In the genomic region with DNA sequence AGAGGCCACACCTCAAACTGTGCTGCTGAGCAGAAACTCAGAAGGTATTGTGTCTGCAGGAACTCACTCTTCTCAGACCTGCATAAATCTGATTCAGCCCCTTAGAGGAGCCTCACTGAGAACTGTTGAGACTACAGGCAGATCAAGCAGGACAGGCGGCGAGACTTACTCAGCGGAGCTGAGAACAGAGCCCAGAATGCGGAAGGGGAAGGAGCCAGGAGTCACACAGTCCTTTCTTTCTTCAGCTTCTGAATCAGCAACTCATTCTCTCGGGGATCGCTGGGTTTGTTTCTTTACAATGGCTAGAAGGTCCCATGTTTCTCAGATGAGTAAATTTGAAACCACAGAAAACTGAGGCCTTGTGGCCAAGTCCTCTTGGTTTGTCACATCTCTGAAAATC, we compare ENCODE assay signal across 8 cellular contexts. TPM values are rescaled to one million over a fixed set of nuclear protein-coding genes. Genes with fewer than 3 reads are reported as not detected.
DNase-seq lines count a peak whose midpoint lies in the region; ATAC-seq and TF ChIP-seq lines count a peak whose summit lies in the region.

No MANE protein-coding gene starts in this region.

- CTCF ChIA-PET in IMR-90 (lab: Yijun Ruan, JAX) = interaction anchor here (1.0 kb wide), 1 partner anchor 257 kb away, joined by 3 read pairs; no protein-coding TSS in a partner anchor
- CTCF ChIA-PET in MCF 10A (lab: Yijun Ruan, JAX) = interaction anchor here (0.9 to 1.8 kb wide), 3 partner anchors 34 to 384 kb away, joined by 3 to 11 read pairs (median 4); no protein-coding TSS in a partner anchor

- H2BK120ac ChIP-seq in IMR-90 (ENCODE audit: low read depth, low read length) = peak overlapping the region; percentile 91

- peak overlapping the region; percentile 94 for H4K5ac ChIP-seq in IMR-90 (ENCODE audit: low read depth, low read length)

- H3K4me3 ChIP-seq in GM12875 (ENCODE audit: low read depth, low read length) (peak overlapping the region; percentile 6), IMR-90 (ENCODE audit: insufficient read depth, low read depth, low read length) (no peak overlapping the region), lower leg skin (ENCODE audit: low read depth, poor library complexity, severe bottlenecking) (no peak overlapping the region), thyroid gland (replicated peaks in 1 of 3) (no peak overlapping the region)

- H3K9me1 ChIP-seq in IMR-90 (ENCODE audit: insufficient read depth, low read length) = peaks cover 22% of the 10 kb centered on the region

- BruUV-seq in IMR-90 (replicated peaks; lab: Mats Ljungman, UMichigan) (no TSS peak), MCF 10A (replicated peaks; lab: Mats Ljungman, UMichigan) (no TSS peak)

- POLR2A ChIA-PET in IMR-90 (lab: Charles Lee; ENCODE audit: unreplicated experiment) = no interaction called here
- POLR2A ChIA-PET in MCF 10A (lab: Yijun Ruan, JAX) = interaction anchor here (0.9 to 11.1 kb wide), 11 partner anchors 9 to 338 kb away, joined by 3 to 364 read pairs (median 5); a partner anchor contains a TSS

- peak overlapping the region; percentile 76 for H3K27ac ChIP-seq in IMR-90 (ENCODE audit: insufficient read depth, low read length)
- peak overlapping the region; percentile 55 to 82 (median 79) for H3K27ac ChIP-seq in thyroid gland

- H3K9ac ChIP-seq in IMR-90 (ENCODE audit: low read depth, low read length) = peak overlapping the region; percentile 63

- peak overlapping the region; percentile 71 for H3K4me2 ChIP-seq in IMR-90 (ENCODE audit: low read depth, low read length)

- H3K27me3 Mint-ChIP-seq in MCF 10A (ENCODE audit: insufficient read depth, unreplicated experiment) = no peaks in the 10 kb centered on the region

- no peaks in the 10 kb centered on the region for H3K27me3 ChIP-seq in IMR-90 (ENCODE audit: control insufficient read depth, insufficient read depth, low read length)
- no peaks in the 10 kb centered on the region for H3K27me3 ChIP-seq in thyroid gland

- TF ChIP-seq CTCF in GM12875 (IDR thresholded peaks at IDR 0.05; ENCODE audit: borderline replicate concordance, insufficient read depth, low read depth, low read length) (no peak), IMR-90 (conservative IDR thresholded peaks at IDR 0.05; ENCODE audit: low read depth, low read length) (no peak), MCF 10A (IDR thresholded peaks at IDR 0.05; ENCODE audit: unreplicated experiment) (no peak), lower leg skin (IDR thresholded peaks at IDR 0.05) (no peak), thyroid gland (IDR thresholded peaks at IDR 0.05) (no peak)

- in situ Hi-C loops in IMR-90 (cut with MboI; ENCODE audit: low sequenced_read_pairs) = no loop called here

- no peaks in the 10 kb centered on the region for H4K20me1 ChIP-seq in IMR-90 (ENCODE audit: insufficient read depth, low read length)

- H3K36me3 ChIP-seq in IMR-90 (ENCODE audit: control insufficient read depth, insufficient read depth, low read length) (no peaks in the 10 kb centered on the region), thyroid gland (no peaks in the 10 kb centered on the region)

- H3K18ac ChIP-seq in IMR-90 (ENCODE audit: low read depth, low read length) = peak overlapping the region; percentile 94

- H2AK5ac ChIP-seq in IMR-90 (ENCODE audit: low read depth, low read length) = peak overlapping the region; percentile 70

- peaks cover 0 to 15% of the 10 kb centered on the region in 2 experiments; a peak in 1 of 4 replicates for H3K79me1 ChIP-seq in IMR-90 (ENCODE audit: low read depth in 1 of 2, low read length in 2 of 2)

- ATAC-seq in GM21717 (IDR thresholded peaks at IDR 0.05; ENCODE audit: unreplicated experiment) (peak; percentile 97), IMR-90 (ENCODE audit: low read depth) (peak; percentile 97)

- H3K23ac ChIP-seq in IMR-90 (ENCODE audit: low read depth, low read length) = peak overlapping the region; percentile 66

- peak overlapping the region; percentile 86 for H4K91ac ChIP-seq in IMR-90 (ENCODE audit: insufficient read depth, low read depth, low read length)

- H3K56ac ChIP-seq in IMR-90 (ENCODE audit: extremely low read depth, insufficient read depth, low read length) = peak overlapping the region; percentile 75

- intact Hi-C loops in IMR-90 (cut with micrococcal nuclease) = loop anchor here (1.0 kb wide), 1 partner anchor 75 kb away; no protein-coding TSS in a partner anchor
- intact Hi-C loops in MCF 10A (cut with micrococcal nuclease) = loop anchor here (2.0 to 5.0 kb wide), 2 partner anchors 36 to 75 kb away; no protein-coding TSS in a partner anchor
- intact Hi-C loops in lower leg skin (cut with DNase I; ENCODE audit: low total_unique reads) = no loop called here
- intact Hi-C loops in thyroid gland (cut with DNase I) = no loop called here

- no peaks in the 10 kb centered on the region for H3K36me3 Mint-ChIP-seq in MCF 10A (ENCODE audit: insufficient read depth, unreplicated experiment)

- H3K4me1 Mint-ChIP-seq in MCF 10A (ENCODE audit: insufficient read depth, unreplicated experiment) = peaks cover 52% of the 10 kb centered on the region

- H2BK15ac ChIP-seq in IMR-90 (ENCODE audit: low read depth, low read length) = peak overlapping the region; percentile 87

- H3K4me3 Mint-ChIP-seq in MCF 10A (ENCODE audit: unreplicated experiment) = peak overlapping the region; percentile 53

- peaks cover 23% of the 10 kb centered on the region for H3K4me1 ChIP-seq in IMR-90 (ENCODE audit: control insufficient read depth, insufficient read depth, low read length)
- H3K4me1 ChIP-seq in thyroid gland = peaks cover 34 to 48% of the 10 kb centered on the region in 2 donors

- peak overlapping the region; percentile 77 for H2BK5ac ChIP-seq in IMR-90 (ENCODE audit: low read depth, low read length, poor library complexity, severe bottlenecking)

- peak; percentile 19; the same call in 1 of the 2 replicates for TF ChIP-seq RAD21 in IMR-90 (IDR thresholded peaks at IDR 0.05; ENCODE audit: low read length)

- H4K8ac ChIP-seq in IMR-90 (ENCODE audit: low read depth in 2 of 2, low read length in 2 of 2) = peak overlapping the region; percentile 66 to 80

- H3K9me3 ChIP-seq in IMR-90 (ENCODE audit: control insufficient read depth, insufficient read depth, low read length) (no peaks in the 10 kb centered on the region), thyroid gland (no peaks in the 10 kb centered on the region)

- H2AFZ ChIP-seq in IMR-90 (replicated peaks; ENCODE audit: low read length, poor library complexity) = peak overlapping the region; percentile 26

- H3K27ac Mint-ChIP-seq in MCF 10A (ENCODE audit: low read depth, unreplicated experiment) = peak overlapping the region; percentile 90

- H2AK9ac ChIP-seq in IMR-90 (replicated peaks; ENCODE audit: low read depth, low read length, poor library complexity) = peak overlapping the region; percentile 82

- peak overlapping the region; percentile 90 for H3K4ac ChIP-seq in IMR-90 (ENCODE audit: low read depth, low read length)

- peak; percentile 67; the same call in 1 of the 2 replicates for TF ChIP-seq POLR2A in IMR-90 (IDR thresholded peaks at IDR 0.05; ENCODE audit: low read depth, low read length)
- TF ChIP-seq POLR2A in lower leg skin (IDR thresholded peaks at IDR 0.05) = no peak
- no peak for TF ChIP-seq POLR2A in thyroid gland (IDR thresholded peaks at IDR 0.05)

- H3K14ac ChIP-seq in IMR-90 (replicated peaks; ENCODE audit: low read depth, low read length) = peak overlapping the region; percentile 75

- H2BK20ac ChIP-seq in IMR-90 (ENCODE audit: low read depth, low read length) = peak overlapping the region; percentile 90

- dilution Hi-C loops in IMR-90 (cut with HindIII; ENCODE audit: low sequenced_read_pairs, unreplicated experiment) = no loop called here

- H3K9me3 Mint-ChIP-seq in MCF 10A (ENCODE audit: unreplicated experiment) = no peaks in the 10 kb centered on the region

- 20% methylated on average over 4 of the region's 6 CpGs; no CpG with 5 or more reads in 1 of the 2 experiments for WGBS in IMR-90 (ENCODE audit: extremely low coverage in 2 of 2, insufficient read length in 1 of 2), 2 experiments
- WGBS in lower leg skin, 2 donors = 5 to 13% methylated on average over 6 of the region's 6 CpGs
- WGBS in thyroid gland, 2 donors = 32 to 50% methylated on average over 6 of the region's 6 CpGs

- DNase-seq in IMR-90 (peak; percentile 97), MCF 10A (ENCODE audit: unreplicated experiment) (peak; percentile 80), lower leg skin (ENCODE audit: low spot score in 2 of 2) (peak; percentile 85 to 93), thyroid gland (peak; percentile 59 to 64), NCI-H82 (lab: John Stamatoyannopoulos, UW) (no peak), HT-29 (ENCODE audit: low spot score) (no peak)

TF ChIP-seq in IMR-90, 13 proteins besides CTCF, POLR2A, EP300 and RAD21 (continues in another document):
- TF ChIP-seq, protein P1, sequence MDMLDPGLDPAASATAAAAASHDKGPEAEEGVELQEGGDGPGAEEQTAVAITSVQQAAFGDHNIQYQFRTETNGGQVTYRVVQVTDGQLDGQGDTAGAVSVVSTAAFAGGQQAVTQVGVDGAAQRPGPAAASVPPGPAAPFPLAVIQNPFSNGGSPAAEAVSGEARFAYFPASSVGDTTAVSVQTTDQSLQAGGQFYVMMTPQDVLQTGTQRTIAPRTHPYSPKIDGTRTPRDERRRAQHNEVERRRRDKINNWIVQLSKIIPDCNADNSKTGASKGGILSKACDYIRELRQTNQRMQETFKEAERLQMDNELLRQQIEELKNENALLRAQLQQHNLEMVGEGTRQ (IDR thresholded peaks at IDR 0.05; ENCODE audit: low read depth, low read length) = no peak
- peak; percentile 60; the same call in 1 of the 2 replicates for TF ChIP-seq FOS (IDR thresholded peaks at IDR 0.05; ENCODE audit: low read depth, low read length)
- TF ChIP-seq RCOR1 (IDR thresholded peaks at IDR 0.05; ENCODE audit: insufficient replicate concordance, low read length) = peak; percentile 42
- TF ChIP-seq RFX5 (IDR thresholded peaks at IDR 0.05; ENCODE audit: low read depth, low read length) = no peak
- TF ChIP-seq MAZ (IDR thresholded peaks at IDR 0.05; ENCODE audit: borderline replicate concordance, low read depth, low read length) = peak; percentile 17; the same call in 1 of the 2 replicates
- peak; percentile 51; the same call in 1 of the 2 replicates for TF ChIP-seq NFE2L2 (IDR thresholded peaks at IDR 0.05; ENCODE audit: low read depth, low read length)
- no peak; the same call in 1 of the 2 replicates for TF ChIP-seq CHD1 (IDR thresholded peaks at IDR 0.05; ENCODE audit: low read depth, low read length)
- no peak for TF ChIP-seq CEBPB (IDR thresholded peaks at IDR 0.05; ENCODE audit: low read depth, low read length)
- TF ChIP-seq SMC3 (IDR thresholded peaks at IDR 0.05; ENCODE audit: low read depth, low read length) = peak; percentile 19; the same call in 1 of the 2 replicates
- no peak for TF ChIP-seq MXI1 (IDR thresholded peaks at IDR 0.05; ENCODE audit: borderline replicate concordance, low read depth, low read length)

RNA-seq across cellular contexts. Expression of a gene that starts 23.0 kb away (rescaled TPM):
- total RNA-seq in IMR-90 (2012; rRNA removed) (137 and 570 TPM in 2 replicates), MCF 10A (2022) (193 and 230 TPM in 2 replicates), lower leg skin (100 to 1,000 TPM; 237 to 838 (median 402) TPM), thyroid gland (100 to 1,000 TPM; 459 to 634 (median 503) TPM)
- polyA plus RNA-seq in IMR-90 (2012; rRNA removed) = 106 and 201 TPM in 2 replicates
- 69.6 and 82.0 TPM in 2 replicates for polyA plus RNA-seq in IMR-90 (2012; cell fraction: cytosol; rRNA removed)
- 81.8 and 230 TPM in 2 replicates for polyA plus RNA-seq in IMR-90 (2012; cell fraction: nucleus; rRNA removed; ENCODE audit: low replicate concordance)
- total RNA-seq in HT-29 (2014; rRNA removed; shearing (Covaris generic)) = 33.4 and 40.3 TPM in 2 replicates

Comparison
In these comparisons a context has a peak if more than half of its experiments do, and no peak if none do; other contexts are left out.
1. DNase-seq: peak in IMR-90 (single experiment), MCF 10A (single experiment), lower leg skin (2 of 2) and thyroid gland (2 of 2); none in NCI-H82 (single experiment) and HT-29 (single experiment).
2. intact Hi-C loops: an anchor here in IMR-90 (1.0 kb wide) and MCF 10A (2.0 to 5.0 kb wide); none called in lower leg skin and thyroid gland.